ENCODE assay signal across 1 cellular context in the genomic region with DNA sequence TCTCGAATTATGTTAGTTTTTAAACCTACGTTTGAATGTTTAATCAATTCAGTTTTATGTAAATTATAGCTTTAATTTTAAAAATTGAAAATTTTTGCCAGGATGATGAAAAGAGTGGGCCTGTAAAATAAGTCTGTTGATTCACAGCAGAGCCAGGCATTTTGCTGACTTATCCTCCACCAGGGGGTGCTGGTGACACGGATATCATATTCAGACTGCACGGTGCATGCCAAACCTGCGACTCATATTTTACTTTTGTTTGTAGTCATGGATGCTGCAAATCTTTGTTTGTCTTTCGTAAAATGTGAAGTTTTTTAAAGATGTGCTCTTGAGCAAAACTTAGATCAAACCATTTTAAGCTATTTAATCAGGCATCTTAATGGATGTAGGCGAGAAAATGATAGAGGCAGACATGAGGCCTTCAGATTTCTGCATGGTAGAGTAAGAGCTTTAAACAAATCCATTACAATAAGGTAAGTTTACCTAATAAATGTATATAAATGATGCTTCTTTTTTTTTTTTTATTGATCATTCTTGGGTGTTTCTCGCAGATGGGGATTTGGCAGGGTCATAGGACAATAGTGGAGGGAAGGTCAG.
TF ChIP-seq lines count a peak whose summit lies in the region.

No MANE protein-coding gene starts in this region.

TF ChIP-seq in HepG2, 621 proteins besides CTCF, POLR2A, EP300 and RAD21 (continued from another document):
- TF ChIP-seq, protein P1, sequence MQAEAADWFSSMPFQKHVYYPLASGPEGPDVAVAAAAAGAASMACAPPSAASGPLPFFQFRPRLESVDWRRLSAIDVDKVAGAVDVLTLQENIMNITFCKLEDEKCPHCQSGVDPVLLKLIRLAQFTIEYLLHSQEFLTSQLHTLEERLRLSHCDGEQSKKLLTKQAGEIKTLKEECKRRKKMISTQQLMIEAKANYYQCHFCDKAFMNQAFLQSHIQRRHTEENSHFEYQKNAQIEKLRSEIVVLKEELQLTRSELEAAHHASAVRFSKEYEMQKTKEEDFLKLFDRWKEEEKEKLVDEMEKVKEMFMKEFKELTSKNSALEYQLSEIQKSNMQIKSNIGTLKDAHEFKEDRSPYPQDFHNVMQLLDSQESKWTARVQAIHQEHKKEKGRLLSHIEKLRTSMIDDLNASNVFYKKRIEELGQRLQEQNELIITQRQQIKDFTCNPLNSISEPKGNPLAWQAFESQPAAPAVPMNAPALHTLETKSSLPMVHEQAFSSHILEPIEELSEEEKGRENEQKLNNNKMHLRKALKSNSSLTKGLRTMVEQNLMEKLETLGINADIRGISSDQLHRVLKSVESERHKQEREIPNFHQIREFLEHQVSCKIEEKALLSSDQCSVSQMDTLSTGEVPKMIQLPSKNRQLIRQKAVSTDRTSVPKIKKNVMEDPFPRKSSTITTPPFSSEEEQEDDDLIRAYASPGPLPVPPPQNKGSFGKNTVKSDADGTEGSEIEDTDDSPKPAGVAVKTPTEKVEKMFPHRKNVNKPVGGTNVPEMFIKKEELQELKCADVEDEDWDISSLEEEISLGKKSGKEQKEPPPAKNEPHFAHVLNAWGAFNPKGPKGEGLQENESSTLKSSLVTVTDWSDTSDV (CRISPR knock-in tag; IDR thresholded peaks at IDR 0.05) = no peak
- TF ChIP-seq PHB2 (IDR thresholded peaks at IDR 0.05; ENCODE audit: partially characterized antibody) (no peak), ZNF775 (CRISPR knock-in tag; IDR thresholded peaks at IDR 0.05; ENCODE audit: borderline replicate concordance) (no peak), CAMTA2 (CRISPR knock-in tag; IDR thresholded peaks at IDR 0.05; ENCODE audit: borderline replicate concordance) (no peak), SNAPC2 (CRISPR knock-in tag; IDR thresholded peaks at IDR 0.05) (no peak), ZFP36L2 (CRISPR knock-in tag; IDR thresholded peaks at IDR 0.05) (no peak), ZMYM3 (CRISPR knock-in tag; IDR thresholded peaks at IDR 0.05) (no peak), FOXA1 (IDR thresholded peaks at IDR 0.05) (no peak), FOXA1 (CRISPR knock-in tag; IDR thresholded peaks at IDR 0.05) (peak; percentile 22; the same call in 1 of the 2 replicates), ETV6 (CRISPR knock-in tag; conservative IDR thresholded peaks at IDR 0.05) (no peak), GABPB1 (CRISPR knock-in tag; IDR thresholded peaks at IDR 0.05) (no peak), ZSCAN21 (CRISPR knock-in tag; IDR thresholded peaks at IDR 0.05; ENCODE audit: borderline replicate concordance) (no peak), MAFF (IDR thresholded peaks at IDR 0.05; ENCODE audit: low read depth, low read length) (0 out of 2 replicates have a peak, but pooled peaks have one; percentile 15), FOSL2 (CRISPR knock-in tag; IDR thresholded peaks at IDR 0.05) (peak; percentile 92), ZNF431 (CRISPR knock-in tag; IDR thresholded peaks at IDR 0.05; ENCODE audit: borderline replicate concordance, low read depth) (no peak), RELA (CRISPR knock-in tag; IDR thresholded peaks at IDR 0.05) (no peak), ZFY (CRISPR knock-in tag; IDR thresholded peaks at IDR 0.05) (no peak), STAG1 (CRISPR knock-in tag; IDR thresholded peaks at IDR 0.05) (peak; percentile 60), ZC3H4 (CRISPR knock-in tag; IDR thresholded peaks at IDR 0.05; ENCODE audit: borderline replicate concordance) (no peak), ZNF713 (CRISPR knock-in tag; IDR thresholded peaks at IDR 0.05) (no peak), NCOA1 (CRISPR knock-in tag; IDR thresholded peaks at IDR 0.05) (no peak), TOPORS (CRISPR knock-in tag; IDR thresholded peaks at IDR 0.05) (no peak), SMC3 (IDR thresholded peaks at IDR 0.05; ENCODE audit: low read length) (peak; percentile 56), ZMYM2 (CRISPR knock-in tag; IDR thresholded peaks at IDR 0.05) (no peak), ZMYM4 (CRISPR knock-in tag; IDR thresholded peaks at IDR 0.05) (no peak), ZNF552 (CRISPR knock-in tag; IDR thresholded peaks at IDR 0.05; ENCODE audit: borderline replicate concordance) (no peak), BCL6 (CRISPR knock-in tag; IDR thresholded peaks at IDR 0.05) (no peak)
- TF ChIP-seq, protein P2, sequence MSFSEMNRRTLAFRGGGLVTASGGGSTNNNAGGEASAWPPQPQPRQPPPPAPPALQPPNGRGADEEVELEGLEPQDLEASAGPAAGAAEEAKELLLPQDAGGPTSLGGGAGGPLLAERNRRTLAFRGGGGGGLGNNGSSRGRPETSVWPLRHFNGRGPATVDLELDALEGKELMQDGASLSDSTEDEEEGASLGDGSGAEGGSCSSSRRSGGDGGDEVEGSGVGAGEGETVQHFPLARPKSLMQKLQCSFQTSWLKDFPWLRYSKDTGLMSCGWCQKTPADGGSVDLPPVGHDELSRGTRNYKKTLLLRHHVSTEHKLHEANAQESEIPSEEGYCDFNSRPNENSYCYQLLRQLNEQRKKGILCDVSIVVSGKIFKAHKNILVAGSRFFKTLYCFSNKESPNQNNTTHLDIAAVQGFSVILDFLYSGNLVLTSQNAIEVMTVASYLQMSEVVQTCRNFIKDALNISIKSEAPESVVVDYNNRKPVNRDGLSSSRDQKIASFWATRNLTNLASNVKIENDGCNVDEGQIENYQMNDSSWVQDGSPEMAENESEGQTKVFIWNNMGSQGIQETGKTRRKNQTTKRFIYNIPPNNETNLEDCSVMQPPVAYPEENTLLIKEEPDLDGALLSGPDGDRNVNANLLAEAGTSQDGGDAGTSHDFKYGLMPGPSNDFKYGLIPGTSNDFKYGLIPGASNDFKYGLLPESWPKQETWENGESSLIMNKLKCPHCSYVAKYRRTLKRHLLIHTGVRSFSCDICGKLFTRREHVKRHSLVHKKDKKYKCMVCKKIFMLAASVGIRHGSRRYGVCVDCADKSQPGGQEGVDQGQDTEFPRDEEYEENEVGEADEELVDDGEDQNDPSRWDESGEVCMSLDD (CRISPR knock-in tag; IDR thresholded peaks at IDR 0.05; ENCODE audit: borderline replicate concordance) = no peak
- TF ChIP-seq, protein P3, sequence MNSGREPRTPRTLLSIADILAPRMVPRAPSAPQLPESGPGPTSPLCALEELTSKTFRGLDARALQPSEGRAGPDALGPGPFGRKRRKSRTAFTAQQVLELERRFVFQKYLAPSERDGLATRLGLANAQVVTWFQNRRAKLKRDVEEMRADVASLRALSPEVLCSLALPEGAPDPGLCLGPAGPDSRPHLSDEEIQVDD (CRISPR knock-in tag; IDR thresholded peaks at IDR 0.05; ENCODE audit: borderline replicate concordance) = no peak
- TF ChIP-seq, protein P4, sequence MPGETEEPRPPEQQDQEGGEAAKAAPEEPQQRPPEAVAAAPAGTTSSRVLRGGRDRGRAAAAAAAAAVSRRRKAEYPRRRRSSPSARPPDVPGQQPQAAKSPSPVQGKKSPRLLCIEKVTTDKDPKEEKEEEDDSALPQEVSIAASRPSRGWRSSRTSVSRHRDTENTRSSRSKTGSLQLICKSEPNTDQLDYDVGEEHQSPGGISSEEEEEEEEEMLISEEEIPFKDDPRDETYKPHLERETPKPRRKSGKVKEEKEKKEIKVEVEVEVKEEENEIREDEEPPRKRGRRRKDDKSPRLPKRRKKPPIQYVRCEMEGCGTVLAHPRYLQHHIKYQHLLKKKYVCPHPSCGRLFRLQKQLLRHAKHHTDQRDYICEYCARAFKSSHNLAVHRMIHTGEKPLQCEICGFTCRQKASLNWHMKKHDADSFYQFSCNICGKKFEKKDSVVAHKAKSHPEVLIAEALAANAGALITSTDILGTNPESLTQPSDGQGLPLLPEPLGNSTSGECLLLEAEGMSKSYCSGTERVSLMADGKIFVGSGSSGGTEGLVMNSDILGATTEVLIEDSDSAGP (CRISPR knock-in tag; IDR thresholded peaks at IDR 0.05; ENCODE audit: borderline replicate concordance) = no peak
- TF ChIP-seq, protein P5, sequence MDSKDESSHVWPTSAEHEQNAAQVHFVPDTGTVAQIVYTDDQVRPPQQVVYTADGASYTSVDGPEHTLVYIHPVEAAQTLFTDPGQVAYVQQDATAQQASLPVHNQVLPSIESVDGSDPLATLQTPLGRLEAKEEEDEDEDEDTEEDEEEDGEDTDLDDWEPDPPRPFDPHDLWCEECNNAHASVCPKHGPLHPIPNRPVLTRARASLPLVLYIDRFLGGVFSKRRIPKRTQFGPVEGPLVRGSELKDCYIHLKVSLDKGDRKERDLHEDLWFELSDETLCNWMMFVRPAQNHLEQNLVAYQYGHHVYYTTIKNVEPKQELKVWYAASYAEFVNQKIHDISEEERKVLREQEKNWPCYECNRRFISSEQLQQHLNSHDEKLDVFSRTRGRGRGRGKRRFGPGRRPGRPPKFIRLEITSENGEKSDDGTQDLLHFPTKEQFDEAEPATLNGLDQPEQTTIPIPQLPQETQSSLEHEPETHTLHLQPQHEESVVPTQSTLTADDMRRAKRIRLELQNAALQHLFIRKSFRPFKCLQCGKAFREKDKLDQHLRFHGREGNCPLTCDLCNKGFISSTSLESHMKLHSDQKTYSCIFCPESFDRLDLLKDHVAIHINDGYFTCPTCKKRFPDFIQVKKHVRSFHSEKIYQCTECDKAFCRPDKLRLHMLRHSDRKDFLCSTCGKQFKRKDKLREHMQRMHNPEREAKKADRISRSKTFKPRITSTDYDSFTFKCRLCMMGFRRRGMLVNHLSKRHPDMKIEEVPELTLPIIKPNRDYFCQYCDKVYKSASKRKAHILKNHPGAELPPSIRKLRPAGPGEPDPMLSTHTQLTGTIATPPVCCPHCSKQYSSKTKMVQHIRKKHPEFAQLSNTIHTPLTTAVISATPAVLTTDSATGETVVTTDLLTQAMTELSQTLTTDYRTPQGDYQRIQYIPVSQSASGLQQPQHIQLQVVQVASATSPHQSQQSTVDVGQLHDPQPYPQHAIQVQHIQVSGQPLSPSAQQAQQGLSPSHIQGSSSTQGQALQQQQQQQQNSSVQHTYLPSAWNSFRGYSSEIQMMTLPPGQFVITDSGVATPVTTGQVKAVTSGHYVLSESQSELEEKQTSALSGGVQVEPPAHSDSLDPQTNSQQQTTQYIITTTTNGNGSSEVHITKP (CRISPR knock-in tag; IDR thresholded peaks at IDR 0.05; ENCODE audit: low read depth) = no peak
- TF ChIP-seq, protein P6, sequence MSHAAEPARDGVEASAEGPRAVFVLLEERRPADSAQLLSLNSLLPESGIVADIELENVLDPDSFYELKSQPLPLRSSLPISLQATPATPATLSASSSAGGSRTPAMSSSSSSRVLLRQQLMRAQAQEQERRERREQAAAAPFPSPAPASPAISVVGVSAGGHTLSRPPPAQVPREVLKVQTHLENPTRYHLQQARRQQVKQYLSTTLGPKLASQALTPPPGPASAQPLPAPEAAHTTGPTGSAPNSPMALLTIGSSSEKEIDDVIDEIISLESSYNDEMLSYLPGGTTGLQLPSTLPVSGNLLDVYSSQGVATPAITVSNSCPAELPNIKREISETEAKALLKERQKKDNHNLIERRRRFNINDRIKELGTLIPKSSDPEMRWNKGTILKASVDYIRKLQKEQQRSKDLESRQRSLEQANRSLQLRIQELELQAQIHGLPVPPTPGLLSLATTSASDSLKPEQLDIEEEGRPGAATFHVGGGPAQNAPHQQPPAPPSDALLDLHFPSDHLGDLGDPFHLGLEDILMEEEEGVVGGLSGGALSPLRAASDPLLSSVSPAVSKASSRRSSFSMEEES (CRISPR knock-in tag; IDR thresholded peaks at IDR 0.05) = no peak
- TF ChIP-seq, protein P7, sequence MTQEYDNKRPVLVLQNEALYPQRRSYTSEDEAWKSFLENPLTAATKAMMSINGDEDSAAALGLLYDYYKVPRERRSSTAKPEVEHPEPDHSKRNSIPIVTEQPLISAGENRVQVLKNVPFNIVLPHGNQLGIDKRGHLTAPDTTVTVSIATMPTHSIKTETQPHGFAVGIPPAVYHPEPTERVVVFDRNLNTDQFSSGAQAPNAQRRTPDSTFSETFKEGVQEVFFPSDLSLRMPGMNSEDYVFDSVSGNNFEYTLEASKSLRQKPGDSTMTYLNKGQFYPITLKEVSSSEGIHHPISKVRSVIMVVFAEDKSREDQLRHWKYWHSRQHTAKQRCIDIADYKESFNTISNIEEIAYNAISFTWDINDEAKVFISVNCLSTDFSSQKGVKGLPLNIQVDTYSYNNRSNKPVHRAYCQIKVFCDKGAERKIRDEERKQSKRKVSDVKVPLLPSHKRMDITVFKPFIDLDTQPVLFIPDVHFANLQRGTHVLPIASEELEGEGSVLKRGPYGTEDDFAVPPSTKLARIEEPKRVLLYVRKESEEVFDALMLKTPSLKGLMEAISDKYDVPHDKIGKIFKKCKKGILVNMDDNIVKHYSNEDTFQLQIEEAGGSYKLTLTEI (CRISPR knock-in tag; conservative IDR thresholded peaks at IDR 0.05) = no peak
- TF ChIP-seq, protein P8, sequence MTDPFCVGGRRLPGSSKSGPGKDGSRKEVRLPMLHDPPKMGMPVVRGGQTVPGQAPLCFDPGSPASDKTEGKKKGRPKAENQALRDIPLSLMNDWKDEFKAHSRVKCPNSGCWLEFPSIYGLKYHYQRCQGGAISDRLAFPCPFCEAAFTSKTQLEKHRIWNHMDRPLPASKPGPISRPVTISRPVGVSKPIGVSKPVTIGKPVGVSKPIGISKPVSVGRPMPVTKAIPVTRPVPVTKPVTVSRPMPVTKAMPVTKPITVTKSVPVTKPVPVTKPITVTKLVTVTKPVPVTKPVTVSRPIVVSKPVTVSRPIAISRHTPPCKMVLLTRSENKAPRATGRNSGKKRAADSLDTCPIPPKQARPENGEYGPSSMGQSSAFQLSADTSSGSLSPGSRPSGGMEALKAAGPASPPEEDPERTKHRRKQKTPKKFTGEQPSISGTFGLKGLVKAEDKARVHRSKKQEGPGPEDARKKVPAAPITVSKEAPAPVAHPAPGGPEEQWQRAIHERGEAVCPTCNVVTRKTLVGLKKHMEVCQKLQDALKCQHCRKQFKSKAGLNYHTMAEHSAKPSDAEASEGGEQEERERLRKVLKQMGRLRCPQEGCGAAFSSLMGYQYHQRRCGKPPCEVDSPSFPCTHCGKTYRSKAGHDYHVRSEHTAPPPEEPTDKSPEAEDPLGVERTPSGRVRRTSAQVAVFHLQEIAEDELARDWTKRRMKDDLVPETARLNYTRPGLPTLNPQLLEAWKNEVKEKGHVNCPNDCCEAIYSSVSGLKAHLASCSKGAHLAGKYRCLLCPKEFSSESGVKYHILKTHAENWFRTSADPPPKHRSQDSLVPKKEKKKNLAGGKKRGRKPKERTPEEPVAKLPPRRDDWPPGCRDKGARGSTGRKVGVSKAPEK (CRISPR knock-in tag; IDR thresholded peaks at IDR 0.05; ENCODE audit: borderline replicate concordance) = no peak
